In the genomic region with DNA sequence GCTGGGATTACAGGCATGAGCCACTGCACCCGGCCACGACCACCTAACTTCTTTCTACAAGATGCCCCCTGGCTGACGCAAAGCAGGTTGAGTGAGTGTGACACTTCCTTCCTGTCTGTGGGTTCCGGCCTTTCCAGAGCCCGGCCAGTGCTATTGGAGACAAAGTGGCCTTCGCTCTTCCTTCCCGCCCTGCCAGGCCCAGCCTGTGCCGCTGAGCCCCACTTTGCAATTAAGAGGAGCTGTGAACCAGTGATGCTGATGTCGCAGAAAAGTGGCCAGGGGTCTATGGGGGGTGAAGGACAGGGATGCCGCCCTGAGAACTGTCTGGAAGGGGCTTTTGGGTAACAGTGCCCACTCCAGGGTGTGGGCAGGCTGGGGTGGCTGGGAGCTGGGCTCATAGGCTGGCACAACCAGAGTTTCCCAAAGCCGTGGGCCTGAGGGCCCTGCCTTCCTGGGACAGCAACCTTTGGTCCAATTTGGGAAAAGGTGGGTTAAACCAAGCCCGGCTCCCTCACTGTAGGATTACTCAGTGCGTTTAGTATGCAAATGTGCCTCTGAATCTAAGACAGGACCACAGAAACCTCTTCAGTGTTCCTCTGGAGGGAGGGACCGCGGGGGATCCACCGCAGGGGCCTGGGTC, we compare ENCODE assay signal across 2 cellular contexts.
TF ChIP-seq lines count a peak whose summit lies in the region.

No MANE protein-coding gene starts in this region.

TF ChIP-seq in IMR-90, 13 proteins besides CTCF, POLR2A, EP300 and RAD21:
- TF ChIP-seq SMC3 (IDR thresholded peaks at IDR 0.05; ENCODE audit: low read depth, low read length) = no peak
- no peak for TF ChIP-seq BHLHE40 (IDR thresholded peaks at IDR 0.05; ENCODE audit: low read depth, low read length)
- TF ChIP-seq USF2 (IDR thresholded peaks at IDR 0.05; ENCODE audit: low read depth, low read length) = no peak
- TF ChIP-seq ELK1 (IDR thresholded peaks at IDR 0.05; ENCODE audit: borderline replicate concordance, low read depth, low read length) = no peak
- no peak for TF ChIP-seq MAFK (IDR thresholded peaks at IDR 0.05; ENCODE audit: low read depth, low read length)
- no peak for TF ChIP-seq CHD1 (IDR thresholded peaks at IDR 0.05; ENCODE audit: low read depth, low read length)
- TF ChIP-seq FOS (IDR thresholded peaks at IDR 0.05; ENCODE audit: low read depth, low read length) = no peak
- TF ChIP-seq MXI1 (IDR thresholded peaks at IDR 0.05; ENCODE audit: borderline replicate concordance, low read depth, low read length) = no peak
- no peak for TF ChIP-seq MAZ (IDR thresholded peaks at IDR 0.05; ENCODE audit: borderline replicate concordance, low read depth, low read length)
- no peak for TF ChIP-seq CEBPB (IDR thresholded peaks at IDR 0.05; ENCODE audit: low read depth, low read length)
- no peak for TF ChIP-seq NFE2L2 (IDR thresholded peaks at IDR 0.05; ENCODE audit: low read depth, low read length)
- TF ChIP-seq RCOR1 (IDR thresholded peaks at IDR 0.05; ENCODE audit: insufficient replicate concordance, low read length) = no peak
- no peak for TF ChIP-seq RFX5 (IDR thresholded peaks at IDR 0.05; ENCODE audit: low read depth, low read length)

TF ChIP-seq in endothelial cell of umbilical vein, 7 proteins besides CTCF, POLR2A, EP300 and RAD21:
- TF ChIP-seq, protein P1, sequence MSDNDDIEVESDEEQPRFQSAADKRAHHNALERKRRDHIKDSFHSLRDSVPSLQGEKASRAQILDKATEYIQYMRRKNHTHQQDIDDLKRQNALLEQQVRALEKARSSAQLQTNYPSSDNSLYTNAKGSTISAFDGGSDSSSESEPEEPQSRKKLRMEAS (IDR thresholded peaks at IDR 0.05; ENCODE audit: insufficient read depth, insufficient read length) = no peak
- TF ChIP-seq GATA2 (IDR thresholded peaks at IDR 0.05; ENCODE audit: insufficient read depth, insufficient read length, low read depth, low read length) (no peak), EZH2 (IDR thresholded peaks at IDR 0.05; ENCODE audit: borderline replicate concordance, low read depth, low read length, severe bottlenecking) (no peak), FOS (IDR thresholded peaks at IDR 0.05; ENCODE audit: borderline replicate concordance, insufficient read depth, low read length) (no peak), JUN (IDR thresholded peaks at IDR 0.05; ENCODE audit: borderline replicate concordance, insufficient read depth, insufficient read length, low read depth) (no peak), POLR2AphosphoS5 (IDR thresholded peaks at IDR 0.05; ENCODE audit: insufficient read depth, low read depth, low read length) (peak; percentile 65), MYC (IDR thresholded peaks at IDR 0.05; ENCODE audit: low read depth, low read length) (no peak)
TF ChIP-seq in endothelial cell of umbilical vein: peak in this region for 1.
